ENCODE assay signal across 11 cellular contexts in genomic region chr1:79197421-79197820, GRCh38.
DNase-seq lines count a peak whose midpoint lies in the region; ATAC-seq, FAIRE-seq and TF ChIP-seq lines count a peak whose summit lies in the region.
"Had no signal": no experiment of that assay in that cellular context is flagged by ENCODE, and none has a peak within 500 bp of the region (broad histone marks: within the 10 kb centered on the region; RNA-seq: fewer than 3 reads in every experiment).

No MANE protein-coding gene starts in this region.

- no peaks in the 10 kb centered on the region for H4K20me1 ChIP-seq in GM23248 (ENCODE audit: insufficient read depth)

- H3K9ac ChIP-seq in GM23248, result no peak overlapping the region

- H3K27me3 ChIP-seq in GM23248 (replicated peaks; ENCODE audit: insufficient read depth) (no peaks in the 10 kb centered on the region), suprapubic skin (no peaks in the 10 kb centered on the region)

- no peak overlapping the region for H3K4me2 ChIP-seq in A549
- H3K4me2 ChIP-seq in GM23248 (ENCODE audit: unreplicated experiment), result no peak overlapping the region

- CTCF ChIA-PET in A549 (lab: Yijun Ruan, JAX), result interaction anchor here (1.3 to 4.4 kb wide), 2 partner anchors 357 to 360 kb away, joined by 3 to 34 read pairs; no protein-coding TSS in a partner anchor

- H3K9me3 ChIP-seq in A549 (no peaks in the 10 kb centered on the region), GM23248 (ENCODE audit: low read depth) (no peaks in the 10 kb centered on the region), suprapubic skin (no peaks in the 10 kb centered on the region)
- H3K9me3 ChIP-seq: thoracic aorta had no signal

- POLR2A ChIA-PET in A549 (lab: Yijun Ruan, JAX), result no interaction called here

- H3K27ac ChIP-seq in A549, result 0 out of 6 replicates have a peak overlapping the region, but pooled peaks of 1 of the 2 experiments have one; percentile 38
- no peak overlapping the region for H3K27ac ChIP-seq in GM23248
- H3K27ac ChIP-seq in suprapubic skin, result no peak overlapping the region
- H3K27ac ChIP-seq: SK-N-MC, thoracic aorta had no signal

- 25% methylated on average over 2 of the region's 2 CpGs for WGBS in A549 (ENCODE audit: missing lambda C conversion rate)
- WGBS in GM23248 (ENCODE audit: low coverage in 1 of 2, low lambda C conversion rate in 2 of 2, missing lambda C conversion rate in 2 of 2), 2 experiments, result 38 to 47% methylated on average over 2 of the region's 2 CpGs
- 80% methylated on average over 2 of the region's 2 CpGs for WGBS in suprapubic skin

- H3K36me3 ChIP-seq in GM23248 (ENCODE audit: low read depth) (no peaks in the 10 kb centered on the region), suprapubic skin (no peaks in the 10 kb centered on the region)
- H3K36me3 ChIP-seq: thoracic aorta had no signal

- no peak for TF ChIP-seq EP300 in A549 (IDR thresholded peaks at IDR 0.05)
- no peak for TF ChIP-seq EP300 in suprapubic skin (IDR thresholded peaks at IDR 0.05)

- no peak for TF ChIP-seq POLR2A in A549 (IDR thresholded peaks at IDR 0.05; ENCODE audit: low read length)
- no peak for TF ChIP-seq POLR2A in suprapubic skin (IDR thresholded peaks at IDR 0.05)

- in situ Hi-C loops in GM23248 (cut with MboI), result loop anchor here (10.0 to 25.0 kb wide), 2 partner anchors 353 to 510 kb away; no protein-coding TSS in a partner anchor

- no peak overlapping the region for H3K4me3 ChIP-seq in A549
- no peak overlapping the region for H3K4me3 ChIP-seq in GM23248
- H3K4me3 ChIP-seq in suprapubic skin, result no peak overlapping the region
- H3K4me3 ChIP-seq: SK-N-MC, thoracic aorta had no signal

- no peak for FAIRE-seq in A549 (lab: Jason Lieb, UNC)

- no peaks in the 10 kb centered on the region for H3K79me2 ChIP-seq in GM23248 (ENCODE audit: insufficient read depth)

- TF ChIP-seq RAD21 in A549 (conservative IDR thresholded peaks at IDR 0.05 in 1 of 2, IDR thresholded peaks at IDR 0.05 in 1 of 2), result peak; percentile 72 to 83

- peak in 1 of 2 experiments; percentile 47 for DNase-seq in A549 (ENCODE audit: low read depth in 1 of 2, low spot score in 1 of 2)
- DNase-seq in GM23248, result peak; percentile 51
- DNase-seq in SK-N-DZ (ENCODE audit: low spot score), result peak; percentile 25
- peak; percentile 27 for DNase-seq in glomerular visceral epithelial cell (ENCODE audit: extremely low spot score)
- DNase-seq in NCI-H2171 treated with DMSO at 0.1 percent for 48 hours (lab: John Stamatoyannopoulos, UW), result no peak
- DNase-seq in islet precursor cell, result no peak
- no peak for DNase-seq in suprapubic skin (ENCODE audit: low spot score in 2 of 2)
- no peak for DNase-seq in mesenteric fat pad (ENCODE audit: low spot score)
- DNase-seq: Calu3 had no signal

- H3K9me2 ChIP-seq in GM23248 (ENCODE audit: insufficient read depth), result no peaks in the 10 kb centered on the region

- 0 out of 6 replicates have a peak, but pooled peaks of 1 of the 2 experiments have one; percentile 62 for ATAC-seq in A549

- peaks cover 15% of the 10 kb centered on the region for H3K4me1 ChIP-seq in A549
- peaks cover 23% of the 10 kb centered on the region for H3K4me1 ChIP-seq in GM23248 (ENCODE audit: insufficient read depth)
- H3K4me1 ChIP-seq in suprapubic skin, result no peaks in the 10 kb centered on the region

- H3F3A ChIP-seq in GM23248 (ENCODE audit: insufficient read depth), result peaks cover 8% of the 10 kb centered on the region

- peak; percentile 53 for TF ChIP-seq CTCF in A549 (IDR thresholded peaks at IDR 0.05)
- TF ChIP-seq CTCF in suprapubic skin (IDR thresholded peaks at IDR 0.05), result no peak

- H2AFZ ChIP-seq in GM23248, result no peak overlapping the region

TF ChIP-seq in A549, 52 proteins besides CTCF, POLR2A, EP300 and RAD21:
- peak; percentile 88 for TF ChIP-seq SMC3 (IDR thresholded peaks at IDR 0.05)
- TF ChIP-seq, protein P1, sequence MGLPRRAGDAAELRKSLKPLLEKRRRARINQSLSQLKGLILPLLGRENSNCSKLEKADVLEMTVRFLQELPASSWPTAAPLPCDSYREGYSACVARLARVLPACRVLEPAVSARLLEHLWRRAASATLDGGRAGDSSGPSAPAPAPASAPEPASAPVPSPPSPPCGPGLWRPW (IDR thresholded peaks at IDR 0.05), result no peak

Comparison
In these comparisons a context has a peak if more than half of its experiments do, and no peak if none do; other contexts are left out.
1. DNase-seq: peak in GM23248 (single experiment), SK-N-DZ (single experiment) and glomerular visceral epithelial cell (single experiment); none in NCI-H2171 treated with DMSO at 0.1 percent for 48 hours (single experiment), islet precursor cell (single experiment), suprapubic skin (0 of 2) and mesenteric fat pad (single experiment).